In genomic region chr14:89773151-89773550, GRCh38 we compare ENCODE assay signal across 8 cellular contexts.
A peak's percentile ranks its signal among the peaks of the same experiment; 100 is the strongest.
DNase-seq lines count a peak whose midpoint lies in the region; ATAC-seq lines count a peak whose summit lies in the region.

No MANE protein-coding gene starts in this region.

- POLR2A ChIA-PET in activated CD4-positive, alpha-beta memory T cell treated with anti-CD3 and anti-CD28 coated beads, Interleukin-2, amount 10 ng/mL, durations not matched to agents 7 days and 5 days (lab: Charles Lee), result interaction anchor here (1.3 to 1.8 kb wide), 2 partner anchors 52 to 154 kb away, joined by 5 to 7 read pairs; no protein-coding TSS in a partner anchor

- H3K4me1 Mint-ChIP-seq in activated naive CD8-positive, alpha-beta T cell (ENCODE audit: low read depth), result peaks cover 24% of the 10 kb centered on the region
- H3K4me1 Mint-ChIP-seq in activated naive CD8-positive, alpha-beta T cell treated with anti-CD3 and anti-CD28 coated beads for 36 hours, result peaks cover 28% of the 10 kb centered on the region
- H3K4me1 Mint-ChIP-seq in stimulated activated naive CD8-positive, alpha-beta T cell treated with anti-CD3 and anti-CD28 coated beads, Interleukin-15, amount 100 ng/mL, for 72 hours, result peaks cover 41% of the 10 kb centered on the region
- H3K4me1 Mint-ChIP-seq in activated CD4-positive, alpha-beta memory T cell treated with anti-CD3 and anti-CD28 coated beads, Interleukin-2, amount 10 ng/mL, durations not matched to agents 7 days and 5 days, result peaks cover 15% of the 10 kb centered on the region

- H3K27me3 Mint-ChIP-seq in activated naive CD8-positive, alpha-beta T cell, result no peaks in the 10 kb centered on the region
- no peaks in the 10 kb centered on the region for H3K27me3 Mint-ChIP-seq in activated naive CD8-positive, alpha-beta T cell treated with anti-CD3 and anti-CD28 coated beads for 36 hours
- H3K27me3 Mint-ChIP-seq in stimulated activated naive CD8-positive, alpha-beta T cell treated with anti-CD3 and anti-CD28 coated beads, Interleukin-15, amount 100 ng/mL, for 72 hours, result peaks cover 9% of the 10 kb centered on the region
- peaks cover 11% of the 10 kb centered on the region for H3K27me3 Mint-ChIP-seq in activated CD4-positive, alpha-beta memory T cell treated with anti-CD3 and anti-CD28 coated beads, Interleukin-2, amount 10 ng/mL, durations not matched to agents 7 days and 5 days

- no peaks in the 10 kb centered on the region for H3K9me3 Mint-ChIP-seq in activated naive CD8-positive, alpha-beta T cell (ENCODE audit: low read depth)
- H3K9me3 Mint-ChIP-seq in activated naive CD8-positive, alpha-beta T cell treated with anti-CD3 and anti-CD28 coated beads for 36 hours, result no peaks in the 10 kb centered on the region
- no peaks in the 10 kb centered on the region for H3K9me3 Mint-ChIP-seq in stimulated activated naive CD8-positive, alpha-beta T cell treated with anti-CD3 and anti-CD28 coated beads, Interleukin-15, amount 100 ng/mL, for 72 hours
- no peaks in the 10 kb centered on the region for H3K9me3 Mint-ChIP-seq in activated CD4-positive, alpha-beta memory T cell treated with anti-CD3 and anti-CD28 coated beads, Interleukin-2, amount 10 ng/mL, durations not matched to agents 7 days and 5 days

- peak overlapping the region; percentile 64 for H3K4me3 Mint-ChIP-seq in activated naive CD8-positive, alpha-beta T cell
- H3K4me3 Mint-ChIP-seq in activated naive CD8-positive, alpha-beta T cell treated with anti-CD3 and anti-CD28 coated beads for 36 hours, result no peak overlapping the region
- H3K4me3 Mint-ChIP-seq in stimulated activated naive CD8-positive, alpha-beta T cell treated with anti-CD3 and anti-CD28 coated beads, Interleukin-15, amount 100 ng/mL, for 72 hours, result peak overlapping the region; percentile 50 to 64
- H3K4me3 Mint-ChIP-seq in activated CD4-positive, alpha-beta memory T cell treated with anti-CD3 and anti-CD28 coated beads, Interleukin-2, amount 10 ng/mL, durations not matched to agents 7 days and 5 days, result no peak overlapping the region

- no peaks in the 10 kb centered on the region for H3K36me3 Mint-ChIP-seq in activated naive CD8-positive, alpha-beta T cell
- H3K36me3 Mint-ChIP-seq in activated naive CD8-positive, alpha-beta T cell treated with anti-CD3 and anti-CD28 coated beads for 36 hours, result no peaks in the 10 kb centered on the region
- no peaks in the 10 kb centered on the region for H3K36me3 Mint-ChIP-seq in activated CD4-positive, alpha-beta memory T cell treated with anti-CD3 and anti-CD28 coated beads, Interleukin-2, amount 10 ng/mL, durations not matched to agents 7 days and 5 days (ENCODE audit: low read depth)

- no peak for DNase-seq in activated naive CD8-positive, alpha-beta T cell treated with anti-CD3 and anti-CD28 coated beads for 36 hours
- DNase-seq in NCI-H2107 treated with DMSO at 0.1 percent for 48 hours (lab: John Stamatoyannopoulos, UW; ENCODE audit: unreplicated experiment) (peak; percentile 65), NCI-H2196 (lab: John Stamatoyannopoulos, UW; ENCODE audit: unreplicated experiment) (no peak)
- DNase-seq in stimulated activated naive CD8-positive, alpha-beta T cell treated with anti-CD3 and anti-CD28 coated beads, Interleukin-15, amount 100 ng/mL, for 72 hours, result no peak
- DNase-seq in activated CD4-positive, alpha-beta memory T cell treated with anti-CD3 and anti-CD28 coated beads, Interleukin-2, amount 10 ng/mL, durations not matched to agents 7 days and 5 days, result no peak
- no peak for DNase-seq in activated CD8-positive, alpha-beta memory T cell treated with anti-CD3 and anti-CD28 coated beads, Interleukin-2, amount 50 U/mL, for 4 hours

- CTCF ChIA-PET in activated CD4-positive, alpha-beta memory T cell treated with anti-CD3 and anti-CD28 coated beads, Interleukin-2, amount 10 ng/mL, durations not matched to agents 7 days and 5 days (lab: Charles Lee), result interaction anchor here (1.5 kb wide), 1 partner anchor 52 kb away, joined by 3 read pairs; no protein-coding TSS in a partner anchor

- H3K27ac Mint-ChIP-seq in activated naive CD8-positive, alpha-beta T cell, result peak overlapping the region; percentile 64
- H3K27ac Mint-ChIP-seq in activated naive CD8-positive, alpha-beta T cell treated with anti-CD3 and anti-CD28 coated beads for 36 hours, result no peak overlapping the region
- H3K27ac Mint-ChIP-seq in stimulated activated naive CD8-positive, alpha-beta T cell treated with anti-CD3 and anti-CD28 coated beads, Interleukin-15, amount 100 ng/mL, for 72 hours, result peak overlapping the region in 1 of 2 donors; percentile 27
- H3K27ac Mint-ChIP-seq in activated CD4-positive, alpha-beta memory T cell treated with anti-CD3 and anti-CD28 coated beads, Interleukin-2, amount 10 ng/mL, durations not matched to agents 7 days and 5 days, result no peak overlapping the region

- ATAC-seq in HG02840 (IDR thresholded peaks at IDR 0.05; ENCODE audit: low FRiP score, unreplicated experiment), result peak; percentile 42
- ATAC-seq in stimulated activated naive CD8-positive, alpha-beta T cell treated with anti-CD3 and anti-CD28 coated beads, Interleukin-15, amount 100 ng/mL, for 72 hours, result peak; percentile 13

Comparison
In these comparisons a context has a peak if more than half of its experiments do, and no peak if none do; other contexts are left out.
1. H3K4me3 Mint-ChIP-seq: peak in activated naive CD8-positive, alpha-beta T cell (single experiment) and stimulated activated naive CD8-positive, alpha-beta T cell treated with anti-CD3 and anti-CD28 coated beads, Interleukin-15, amount 100 ng/mL, for 72 hours (2 of 2); none in activated naive CD8-positive, alpha-beta T cell treated with anti-CD3 and anti-CD28 coated beads for 36 hours (single experiment) and activated CD4-positive, alpha-beta memory T cell treated with anti-CD3 and anti-CD28 coated beads, Interleukin-2, amount 10 ng/mL, durations not matched to agents 7 days and 5 days (single experiment).